In the genomic region with DNA sequence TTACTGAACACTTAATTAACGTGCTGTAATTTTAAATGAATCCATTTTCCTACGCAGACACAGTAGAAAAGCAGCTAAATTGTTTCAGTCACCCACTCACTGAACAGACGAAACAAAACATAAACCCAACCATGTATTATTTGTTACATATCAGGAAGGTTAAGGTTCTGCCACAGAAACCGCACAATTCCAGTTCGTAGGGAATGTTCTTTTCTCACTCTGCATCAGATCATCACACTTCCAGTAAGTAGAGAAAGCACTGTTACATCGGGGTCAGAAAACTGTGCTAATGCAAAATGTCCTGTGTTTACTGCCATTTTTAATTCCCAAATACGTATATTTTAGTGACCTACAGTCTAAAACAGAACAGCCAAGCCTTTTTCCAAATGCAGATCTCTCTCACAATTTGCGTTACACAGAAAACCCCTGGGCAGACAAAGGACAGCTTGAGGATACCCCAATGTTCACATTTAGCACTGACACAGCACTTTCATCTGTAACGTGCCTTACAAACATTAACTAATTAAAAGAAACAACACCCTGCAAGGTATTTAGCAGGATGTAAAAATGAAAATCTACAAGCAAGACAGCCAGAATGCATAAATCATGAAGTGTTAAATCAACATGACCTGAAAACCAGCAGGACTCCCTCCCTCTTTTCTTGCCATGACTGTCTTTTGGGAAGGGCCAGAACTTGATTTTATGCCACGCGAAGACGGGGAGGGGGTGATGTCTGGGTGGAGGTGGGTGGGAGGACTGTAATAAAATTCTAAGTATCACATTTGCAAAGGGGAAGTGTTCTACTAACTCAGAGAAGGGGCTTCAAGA, we compare ENCODE assay signal across 19 cellular contexts. TPM values are rescaled to one million over a fixed set of nuclear protein-coding genes. Genes with fewer than 3 reads are reported as not detected.
DNase-seq lines count a peak whose midpoint lies in the region; ATAC-seq and TF ChIP-seq lines count a peak whose summit lies in the region.
"Had no signal": no experiment of that assay in that cellular context is flagged by ENCODE, and none has a peak within 500 bp of the region (broad histone marks: within the 10 kb centered on the region; RNA-seq: fewer than 3 reads in every experiment).

No MANE protein-coding gene starts in this region.

- intact Hi-C loops in PC-9 (cut with micrococcal nuclease; ENCODE audit: unreplicated experiment), result no loop called here

- no peak overlapping the region for H3K23ac ChIP-seq in H9 (ENCODE audit: insufficient read length, low read depth, low read length)

- H4K20me1 ChIP-seq in H9 (ENCODE audit: control insufficient read depth, insufficient read depth, insufficient read length), result no peaks in the 10 kb centered on the region
- no peaks in the 10 kb centered on the region for H4K20me1 ChIP-seq in PC-9 (ENCODE audit: insufficient read depth)
- no peaks in the 10 kb centered on the region for H4K20me1 ChIP-seq in osteoblast (ENCODE audit: insufficient read depth, low read length)

- CTCF ChIA-PET in PC-9 (lab: Charles Lee), result no interaction called here

- H4K8ac ChIP-seq in H9 (replicated peaks; ENCODE audit: insufficient read length, low read depth, low read length), result no peak overlapping the region

- H3K14ac ChIP-seq in H9 (ENCODE audit: insufficient read depth, low read length), result no peak overlapping the region

- no peak overlapping the region for H3K27ac ChIP-seq in H9 (ENCODE audit: insufficient read length, low read depth, low read length)
- no peak overlapping the region for H3K27ac ChIP-seq in PC-9
- peak overlapping the region; percentile 36 for H3K27ac ChIP-seq in osteoblast (ENCODE audit: low read depth, low read length)
- H3K27ac ChIP-seq: uterus had no signal

- H3K9ac ChIP-seq in H9 (ENCODE audit: extremely low read depth, insufficient read length, low read length), result no peak overlapping the region

- no peaks in the 10 kb centered on the region for H3K9me2 ChIP-seq in PC-9 (ENCODE audit: insufficient read depth)

- no peaks in the 10 kb centered on the region; the same call in 1 of the 2 replicates for H3K4me1 ChIP-seq in H9 (ENCODE audit: insufficient read depth, low read length)
- H3K4me1 ChIP-seq in PC-9 (replicated peaks; ENCODE audit: insufficient read depth), result peaks cover 35% of the 10 kb centered on the region
- H3K4me1 ChIP-seq in osteoblast (ENCODE audit: insufficient read depth, low read length), result peaks cover 7% of the 10 kb centered on the region
- H3K4me1 ChIP-seq: uterus had no signal

- no CpG with 5 or more reads among the region's 12 CpGs for WGBS in H9 (ENCODE audit: extremely low coverage, insufficient read length, low lambda C conversion rate)

- no peak overlapping the region for H4K5ac ChIP-seq in H9 (ENCODE audit: insufficient read length, low read depth, low read length)

- H2BK20ac ChIP-seq in H9 (ENCODE audit: low read depth, low read length, poor library complexity, severe bottlenecking), result no peak overlapping the region

- peak overlapping the region; percentile 10 for H3K4me2 ChIP-seq in H9 (ENCODE audit: insufficient read depth, insufficient read length, low read length)
- 0 out of 2 replicates have a peak overlapping the region, but pooled peaks have one; percentile 57 for H3K4me2 ChIP-seq in PC-9
- H3K4me2 ChIP-seq in osteoblast (ENCODE audit: insufficient read depth, low read length), result peak overlapping the region; percentile 62

- H3K56ac ChIP-seq in H9 (ENCODE audit: insufficient read length, low read depth, low read length), result no peak overlapping the region

- no peaks in the 10 kb centered on the region for H3K79me1 ChIP-seq in H9 (ENCODE audit: insufficient read depth, low read depth, low read length, poor library complexity, severe bottlenecking)

- H2BK120ac ChIP-seq in H9 (ENCODE audit: low read depth, low read length, poor library complexity, severe bottlenecking), result no peak overlapping the region

- no peak overlapping the region for H3K18ac ChIP-seq in H9 (ENCODE audit: insufficient read length, low read depth, low read length)

- no peak overlapping the region for H3T11ph ChIP-seq in H9 (ENCODE audit: low read length)

- DNase-seq in H9 (no peak), PC-9 (no peak), fibroblast of pulmonary artery (ENCODE audit: low read depth) (peak; percentile 15), osteoblast (ENCODE audit: insufficient read length, low spot score, missing footprints) (peak; percentile 56), hepatic stellate cell (ENCODE audit: low spot score) (no peak), NCI-H1048 (lab: John Stamatoyannopoulos, UW) (no peak)
- DNase-seq: activated CD4-positive, alpha-beta T cell treated with anti-CD3 and anti-CD28 coated beads for 1 hour; activated CD8-positive, alpha-beta memory T cell treated with anti-CD3 and anti-CD28 coated beads, Interleukin-2, amount 50 U/mL, for 48 hours; activated naive CD4-positive, alpha-beta T cell treated with anti-CD3 and anti-CD28 coated beads for 36 hours; CD8-positive, alpha-beta memory T cell; left colon; NCI-H1694; NCI-H446; SIG-M5; uterus had no signal

- peaks cover 18 to 20% of the 10 kb centered on the region in 2 experiments for H3K9me3 Mint-ChIP-seq in H9
- H3K9me3 Mint-ChIP-seq: activated naive CD4-positive, alpha-beta T cell treated with anti-CD3 and anti-CD28 coated beads for 36 hours; CD8-positive, alpha-beta memory T cell; stimulated activated naive CD8-positive, alpha-beta T cell treated with anti-CD3 and anti-CD28 coated beads, Interleukin-15, Interleukin-2, amounts not matched to agents 100 ng/mL and 50 ng/mL, for 24 hours; T-helper 2 cell treated with Interferon-gamma antibody and Interleukin-4, amounts not matched to agents 5 μg/mL and 100 μg/mL, for 36 hours had no signal

- POLR2A ChIA-PET in PC-9 (lab: Charles Lee; ENCODE audit: unreplicated experiment), result interaction anchor here (0.6 to 2.5 kb wide), 3 partner anchors 34 to 101 kb away, joined by 4 to 38 read pairs (median 12); partner anchors contain the start of genes PRKCI and SKIL

- no peak overlapping the region for H3K4ac ChIP-seq in H9 (ENCODE audit: low read depth, low read length)

- no peak overlapping the region for H2AK5ac ChIP-seq in H9 (ENCODE audit: insufficient read length, low read length)

- H3K27me3 ChIP-seq in H9 (ENCODE audit: insufficient read depth, low read length) (no peaks in the 10 kb centered on the region), PC-9 (ENCODE audit: insufficient read depth, low read depth) (no peaks in the 10 kb centered on the region), osteoblast (ENCODE audit: insufficient read depth, low read length) (no peaks in the 10 kb centered on the region)
- H3K27me3 ChIP-seq: uterus had no signal

- no peak overlapping the region for H4K91ac ChIP-seq in H9 (ENCODE audit: insufficient read length, low read depth, low read length)

- H2AFZ ChIP-seq in H9 (ENCODE audit: low read length) (no peak overlapping the region), PC-9 (no peak overlapping the region), osteoblast (ENCODE audit: low read length) (peak overlapping the region; percentile 69)

- H2BK12ac ChIP-seq in H9 (ENCODE audit: insufficient read length, low read depth, low read length), result no peak overlapping the region

- peaks cover 21% of the 10 kb centered on the region for H3K27me3 Mint-ChIP-seq in H9 (ENCODE audit: low read depth)
- H3K27me3 Mint-ChIP-seq: stimulated activated naive CD8-positive, alpha-beta T cell treated with anti-CD3 and anti-CD28 coated beads, Interleukin-15, Interleukin-2, amounts not matched to agents 100 ng/mL and 50 ng/mL, for 24 hours had no signal

- H3K4me3 ChIP-seq in PC-9 (no peak overlapping the region), fibroblast of pulmonary artery (replicated peaks; ENCODE audit: low read depth, low read length) (no peak overlapping the region), osteoblast (ENCODE audit: insufficient read depth, low read length) (peak overlapping the region; percentile 22)
- H3K4me3 ChIP-seq: uterus had no signal

- H3K9me3 ChIP-seq in H9 (ENCODE audit: control insufficient read depth, low read depth, low read length) (no peaks in the 10 kb centered on the region), PC-9 (ENCODE audit: insufficient read depth, low read depth) (no peaks in the 10 kb centered on the region; the same call in 1 of the 2 replicates), osteoblast (ENCODE audit: low read depth, low read length) (no peaks in the 10 kb centered on the region)
- H3K9me3 ChIP-seq: uterus had no signal

- no peak overlapping the region for H2BK5ac ChIP-seq in H9 (ENCODE audit: insufficient read length, low read length)

- no peak overlapping the region; a peak in 2 of 7 replicates for H3K27ac Mint-ChIP-seq in H9
- H3K27ac Mint-ChIP-seq: activated naive CD4-positive, alpha-beta T cell treated with anti-CD3 and anti-CD28 coated beads for 36 hours; CD8-positive, alpha-beta memory T cell; stimulated activated naive CD8-positive, alpha-beta T cell treated with anti-CD3 and anti-CD28 coated beads, Interleukin-15, Interleukin-2, amounts not matched to agents 100 ng/mL and 50 ng/mL, for 24 hours; T-helper 2 cell treated with Interferon-gamma antibody and Interleukin-4, amounts not matched to agents 5 μg/mL and 100 μg/mL, for 36 hours had no signal

- H3K36me3 ChIP-seq in PC-9 (ENCODE audit: low read depth) (no peaks in the 10 kb centered on the region), osteoblast (ENCODE audit: insufficient read depth, low read length) (no peaks in the 10 kb centered on the region)
- H3K36me3 ChIP-seq: uterus had no signal

- no peak overlapping the region for H2BK15ac ChIP-seq in H9 (ENCODE audit: low read depth, low read length)

- ATAC-seq in HG02610 (IDR thresholded peaks at IDR 0.05; ENCODE audit: unreplicated experiment), result no peak
- ATAC-seq in HG02798 (IDR thresholded peaks at IDR 0.05; ENCODE audit: poor library complexity, unreplicated experiment), result no peak
- ATAC-seq: left colon had no signal

- no TSS peak for BruUV-seq in PC-9 (replicated peaks; lab: Mats Ljungman, UMichigan)

- peaks cover 18% of the 10 kb centered on the region; the same call in 1 of the 2 replicates for H3F3A ChIP-seq in PC-9 (ENCODE audit: insufficient read depth, low read depth)

- H3K23me2 ChIP-seq in H9 (ENCODE audit: insufficient read length, low read depth, low read length, poor library complexity, severe bottlenecking), result no peaks in the 10 kb centered on the region

- H3K4me3 Mint-ChIP-seq in H9, result 0 out of 5 replicates have a peak overlapping the region, but pooled peaks of 1 of the 2 experiments have one; percentile 26
- H3K4me3 Mint-ChIP-seq: activated naive CD4-positive, alpha-beta T cell treated with anti-CD3 and anti-CD28 coated beads for 36 hours; CD8-positive, alpha-beta memory T cell; stimulated activated naive CD8-positive, alpha-beta T cell treated with anti-CD3 and anti-CD28 coated beads, Interleukin-15, Interleukin-2, amounts not matched to agents 100 ng/mL and 50 ng/mL, for 24 hours; T-helper 2 cell treated with Interferon-gamma antibody and Interleukin-4, amounts not matched to agents 5 μg/mL and 100 μg/mL, for 36 hours had no signal

- TF ChIP-seq CTCF in H9 (conservative IDR thresholded peaks at IDR 0.05) (no peak), PC-9 (conservative IDR thresholded peaks at IDR 0.05) (no peak), fibroblast of pulmonary artery (IDR thresholded peaks at IDR 0.05; ENCODE audit: low read length, missing control alignments) (no peak), osteoblast (IDR thresholded peaks at IDR 0.05; ENCODE audit: extremely low read depth, low read depth, low read length) (no peak)

- peaks cover 7 to 19% (median 13%) of the 10 kb centered on the region in 3 experiments for H3K36me3 Mint-ChIP-seq in H9 (ENCODE audit: insufficient read depth in 1 of 3, low read depth in 3 of 3)
- H3K36me3 Mint-ChIP-seq: CD8-positive, alpha-beta memory T cell had no signal

- peaks cover 34 to 35% of the 10 kb centered on the region in 2 experiments for H3K4me1 Mint-ChIP-seq in H9
- H3K4me1 Mint-ChIP-seq: CD8-positive, alpha-beta memory T cell had no signal

- H3K79me2 ChIP-seq in H9 (ENCODE audit: insufficient read depth, low read length) (no peaks in the 10 kb centered on the region), PC-9 (ENCODE audit: low read depth) (no peaks in the 10 kb centered on the region), osteoblast (ENCODE audit: insufficient read depth, low read length) (no peaks in the 10 kb centered on the region)

RNA-seq across cellular contexts. Expression of gene SKIL, which starts 34.8 kb away (rescaled TPM):
- 170 TPM in 2 replicates for total RNA-seq in H9 (2021)
- total RNA-seq in PC-9 (2021), result 119 and 138 TPM in 2 replicates
- total RNA-seq in osteoblast, result 68.4 and 69.8 TPM in 2 replicates

Comparison
In these comparisons a context has a peak if more than half of its experiments do, and no peak if none do; other contexts are left out.
1. DNase-seq: peak in fibroblast of pulmonary artery (single experiment) and osteoblast (single experiment); none in H9 (single experiment), PC-9 (0 of 2), hepatic stellate cell (single experiment) and NCI-H1048 (single experiment).
2. H3K4me2 ChIP-seq: peak in every context shown above with its lines; median percentile 62 in osteoblast; 57 in PC-9; 10 in H9.